ENCODE assay signal across 9 cellular contexts in genomic region chr7:30179016-30179436, GRCh38. TPM values are rescaled to one million over a fixed set of nuclear protein-coding genes. Genes with fewer than 3 reads are reported as not detected.
DNase-seq lines count a peak whose midpoint lies in the region; ATAC-seq, FAIRE-seq and TF ChIP-seq lines count a peak whose summit lies in the region.
"Had no signal": no experiment of that assay in that cellular context is flagged by ENCODE, and none has a peak within 500 bp of the region (broad histone marks: within the 10 kb centered on the region; RNA-seq: fewer than 3 reads in every experiment).

No MANE protein-coding gene starts in this region.

- intact Hi-C loops in esophagus muscularis mucosa (cut with DNase I), result no loop called here
- intact Hi-C loops in activated T-helper 1 cell treated with anti-CD3 and anti-CD28 coated beads, Interleukin-12 subunit alpha, Interleukin-12 subunit beta, Interleukin-2, Interleukin-4 antibody, amounts not matched to agents 30 ng/mL and 10 ng/mL and 1 ng/mL, durations not matched to agents 14 hours and 24 hours and 36 hours (cut with micrococcal nuclease), result no loop called here

- H3K27ac Mint-ChIP-seq in immature natural killer cell, result peak overlapping the region; percentile 40 to 86 (median 76)
- no peak overlapping the region for H3K27ac Mint-ChIP-seq in activated T-helper 1 cell treated with anti-CD3 and anti-CD28 coated beads, Interleukin-12 subunit alpha, Interleukin-12 subunit beta, Interleukin-2, Interleukin-4 antibody, amounts not matched to agents 30 ng/mL and 10 ng/mL and 1 ng/mL, durations not matched to agents 14 hours and 24 hours and 36 hours

- H3K4me1 Mint-ChIP-seq in immature natural killer cell, result peaks cover 44 to 55% of the 10 kb centered on the region in 2 donors
- peaks cover 9% of the 10 kb centered on the region for H3K4me1 Mint-ChIP-seq in activated T-helper 1 cell treated with anti-CD3 and anti-CD28 coated beads, Interleukin-12 subunit alpha, Interleukin-12 subunit beta, Interleukin-2, Interleukin-4 antibody, amounts not matched to agents 30 ng/mL and 10 ng/mL and 1 ng/mL, durations not matched to agents 14 hours and 24 hours and 36 hours (ENCODE audit: low read depth)

- peaks cover 36 to 80% (median 70%) of the 10 kb centered on the region in 4 donors for H3K4me1 ChIP-seq in esophagus muscularis mucosa

- ATAC-seq in GM21381 (IDR thresholded peaks at IDR 0.05; ENCODE audit: unreplicated experiment), result peak; percentile 83
- peak; percentile 85 for ATAC-seq in HG03432 (IDR thresholded peaks at IDR 0.05; ENCODE audit: unreplicated experiment)
- ATAC-seq: naive thymus-derived CD8-positive, alpha-beta T cell had no signal

- TF ChIP-seq POLR2A in GM12891 (IDR thresholded peaks at IDR 0.05; ENCODE audit: low read depth, low read length) (peak; percentile 25; the same call in 1 of the 2 replicates), esophagus muscularis mucosa (IDR thresholded peaks at IDR 0.05; ENCODE audit: low read depth) (no peak)

- no peaks in the 10 kb centered on the region for H3K36me3 ChIP-seq in esophagus muscularis mucosa

- WGBS in esophagus muscularis mucosa, result 57% methylated on average over 3 of the region's 3 CpGs

- DNase-seq in GM12891 (ENCODE audit: insufficient read length, low spot score) (peak; percentile 26), immature natural killer cell (peak; percentile 18 to 35 (median 27)), NCI-H748 treated with DMSO at 0.1 percent for 48 hours (lab: John Stamatoyannopoulos, UW) (no peak), activated gamma-delta T cell (lab: John Stamatoyannopoulos, UW) (no peak), esophagus muscularis mucosa (ENCODE audit: extremely low spot score) (no peak)
- no peak for DNase-seq in activated T-helper 1 cell treated with anti-CD3 and anti-CD28 coated beads, Interleukin-12 subunit alpha, Interleukin-12 subunit beta, Interleukin-2, Interleukin-4 antibody, amounts not matched to agents 30 ng/mL and 10 ng/mL and 1 ng/mL, durations not matched to agents 14 hours and 24 hours and 36 hours (ENCODE audit: low spot score)
- DNase-seq: naive thymus-derived CD8-positive, alpha-beta T cell had no signal

- no peaks in the 10 kb centered on the region for H3K36me3 Mint-ChIP-seq in immature natural killer cell
- peaks cover 1% of the 10 kb centered on the region for H3K36me3 Mint-ChIP-seq in activated T-helper 1 cell treated with anti-CD3 and anti-CD28 coated beads, Interleukin-12 subunit alpha, Interleukin-12 subunit beta, Interleukin-2, Interleukin-4 antibody, amounts not matched to agents 30 ng/mL and 10 ng/mL and 1 ng/mL, durations not matched to agents 14 hours and 24 hours and 36 hours (ENCODE audit: low read depth)
- H3K36me3 Mint-ChIP-seq: naive thymus-derived CD8-positive, alpha-beta T cell had no signal

- peak; percentile 76 for FAIRE-seq in GM12891 (lab: Jason Lieb, UNC)

- peak overlapping the region in 2 of 4 donors; percentile 5 to 26 for H3K27ac ChIP-seq in esophagus muscularis mucosa (replicated peaks in 1 of 4)

- TF ChIP-seq CTCF in esophagus muscularis mucosa (IDR thresholded peaks at IDR 0.05), result no peak

- no peaks in the 10 kb centered on the region for H3K27me3 ChIP-seq in esophagus muscularis mucosa

- TF ChIP-seq EP300 in esophagus muscularis mucosa (IDR thresholded peaks at IDR 0.05), result no peak

- H3K27me3 Mint-ChIP-seq in immature natural killer cell (ENCODE audit: low read depth in 3 of 3), result peaks cover 0 to 3% (median 0%) of the 10 kb centered on the region in 3 donors
- no peaks in the 10 kb centered on the region for H3K27me3 Mint-ChIP-seq in activated T-helper 1 cell treated with anti-CD3 and anti-CD28 coated beads, Interleukin-12 subunit alpha, Interleukin-12 subunit beta, Interleukin-2, Interleukin-4 antibody, amounts not matched to agents 30 ng/mL and 10 ng/mL and 1 ng/mL, durations not matched to agents 14 hours and 24 hours and 36 hours (ENCODE audit: insufficient read depth)

- no peaks in the 10 kb centered on the region for H3K9me3 ChIP-seq in esophagus muscularis mucosa

- H3K4me3 Mint-ChIP-seq in immature natural killer cell, result peak overlapping the region; percentile 38 to 74 (median 58)
- H3K4me3 Mint-ChIP-seq in activated T-helper 1 cell treated with anti-CD3 and anti-CD28 coated beads, Interleukin-12 subunit alpha, Interleukin-12 subunit beta, Interleukin-2, Interleukin-4 antibody, amounts not matched to agents 30 ng/mL and 10 ng/mL and 1 ng/mL, durations not matched to agents 14 hours and 24 hours and 36 hours, result no peak overlapping the region

- no peak overlapping the region for H3K4me3 ChIP-seq in esophagus muscularis mucosa

- H3K9me3 Mint-ChIP-seq in immature natural killer cell, result no peaks in the 10 kb centered on the region
- H3K9me3 Mint-ChIP-seq in activated T-helper 1 cell treated with anti-CD3 and anti-CD28 coated beads, Interleukin-12 subunit alpha, Interleukin-12 subunit beta, Interleukin-2, Interleukin-4 antibody, amounts not matched to agents 30 ng/mL and 10 ng/mL and 1 ng/mL, durations not matched to agents 14 hours and 24 hours and 36 hours, result no peaks in the 10 kb centered on the region
- H3K9me3 Mint-ChIP-seq: naive thymus-derived CD8-positive, alpha-beta T cell had no signal

TF ChIP-seq in GM12891, 5 proteins besides CTCF, POLR2A, EP300 and RAD21:
- TF ChIP-seq SPI1 (IDR thresholded peaks at IDR 0.05; ENCODE audit: low read depth, low read length) (peak; percentile 7; the same call in 1 of the 2 replicates), TAF1 (IDR thresholded peaks at IDR 0.05; ENCODE audit: low read depth, low read length) (no peak)

RNA-seq across cellular contexts. Expression of gene MTURN, which starts 44.2 kb away (rescaled TPM):
- polyA plus RNA-seq in GM12891 (2012; ENCODE audit: low read depth, missing spikeins), result 1.1 TPM
- polyA plus RNA-seq in immature natural killer cell, result 10 to 100 TPM in 1 of 3 donors, 1 to 10 TPM in 2; 7.1 to 11.0 (median 7.2) TPM
- 100 to 1,000 TPM; 158 to 249 (median 196) TPM for total RNA-seq in esophagus muscularis mucosa
- total RNA-seq in activated T-helper 1 cell treated with anti-CD3 and anti-CD28 coated beads, Interleukin-12 subunit alpha, Interleukin-12 subunit beta, Interleukin-2, Interleukin-4 antibody, amounts not matched to agents 30 ng/mL and 10 ng/mL and 1 ng/mL, durations not matched to agents 14 hours and 24 hours and 36 hours, result 3.9 and 4.3 TPM in 2 replicates

Comparison
In these comparisons a context has a peak if more than half of its experiments do, and no peak if none do; other contexts are left out.
1. DNase-seq: peak in GM12891 (single experiment) and immature natural killer cell (3 of 3); none in NCI-H748 treated with DMSO at 0.1 percent for 48 hours (single experiment), activated gamma-delta T cell (single experiment), esophagus muscularis mucosa (single experiment) and activated T-helper 1 cell treated with anti-CD3 and anti-CD28 coated beads, Interleukin-12 subunit alpha, Interleukin-12 subunit beta, Interleukin-2, Interleukin-4 antibody, amounts not matched to agents 30 ng/mL and 10 ng/mL and 1 ng/mL, durations not matched to agents 14 hours and 24 hours and 36 hours (single experiment).
2. RNA of gene MTURN, which starts 44.2 kb away (total RNA-seq): 158 to 249 TPM in esophagus muscularis mucosa; 3.9 to 4.3 TPM in activated T-helper 1 cell treated with anti-CD3 and anti-CD28 coated beads, Interleukin-12 subunit alpha, Interleukin-12 subunit beta, Interleukin-2, Interleukin-4 antibody, amounts not matched to agents 30 ng/mL and 10 ng/mL and 1 ng/mL, durations not matched to agents 14 hours and 24 hours and 36 hours; every median in the first group is over 10 times any median in the second.